In the genomic region with DNA sequence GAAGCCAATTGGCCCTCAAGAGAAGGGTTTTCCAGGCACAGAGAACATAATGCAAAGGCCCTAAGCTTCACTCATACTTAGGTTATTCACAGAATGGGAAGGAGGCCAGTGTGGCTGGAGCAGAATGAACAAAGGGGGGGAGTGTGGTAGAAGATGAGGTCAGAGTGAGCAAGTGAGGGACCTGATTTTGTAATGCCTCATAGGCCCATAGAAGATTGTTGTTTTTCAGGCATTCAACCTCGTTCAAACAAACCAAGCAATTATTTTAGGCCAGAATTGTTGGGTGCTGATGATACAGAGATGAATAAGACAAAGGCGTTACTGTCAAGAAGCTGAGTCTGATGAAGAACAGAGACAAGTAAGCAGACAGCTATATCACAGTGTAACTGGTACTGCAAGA, we compare ENCODE assay signal across 14 cellular contexts. TPM values are rescaled to one million over a fixed set of nuclear protein-coding genes. Genes with fewer than 3 reads are reported as not detected.
DNase-seq lines count a peak whose midpoint lies in the region; ATAC-seq and TF ChIP-seq lines count a peak whose summit lies in the region.
"Had no signal": no experiment of that assay in that cellular context is flagged by ENCODE, and none has a peak within 500 bp of the region (broad histone marks: within the 10 kb centered on the region; RNA-seq: fewer than 3 reads in every experiment).

No MANE protein-coding gene starts in this region.

- H3K4ac ChIP-seq in trophoblast cell (ENCODE audit: low read depth, low read length) = no peak overlapping the region

- H3K27ac ChIP-seq in SK-N-SH (ENCODE audit: low read depth in 2 of 2, low read length in 1 of 2) = peak overlapping the region in 1 of 2 experiments; percentile 89; a peak in 2 of 4 replicates
- peak overlapping the region; percentile 25 for H3K27ac ChIP-seq in trophoblast cell (ENCODE audit: low read depth, low read length)
- no peak overlapping the region for H3K27ac ChIP-seq in colonic mucosa
- H3K27ac ChIP-seq in left ventricle myocardium inferior (replicated peaks) = no peak overlapping the region
- H3K27ac ChIP-seq: neutrophil had no signal

- H4K91ac ChIP-seq in trophoblast cell (ENCODE audit: low read depth, low read length) = no peak overlapping the region

- no peaks in the 10 kb centered on the region for H4K20me1 ChIP-seq in SK-N-SH (ENCODE audit: insufficient read depth)

- H4K8ac ChIP-seq in trophoblast cell (ENCODE audit: low read depth, low read length) = no peak overlapping the region

- peaks cover 22% of the 10 kb centered on the region for H3F3A ChIP-seq in SK-N-SH (replicated peaks; ENCODE audit: insufficient read depth)

- no peaks in the 10 kb centered on the region for H3K27me3 ChIP-seq in SK-N-SH (ENCODE audit: insufficient read depth)
- no peaks in the 10 kb centered on the region for H3K27me3 ChIP-seq in trophoblast cell (ENCODE audit: insufficient read depth, low read length)
- H3K27me3 ChIP-seq in colonic mucosa = no peaks in the 10 kb centered on the region
- H3K27me3 ChIP-seq in left ventricle myocardium inferior (ENCODE audit: low read depth) = no peaks in the 10 kb centered on the region
- H3K27me3 ChIP-seq: neutrophil, tibial nerve had no signal

- no peak for TF ChIP-seq CTCF in SK-N-SH (IDR thresholded peaks at IDR 0.05)
- no peak for TF ChIP-seq CTCF in fibroblast of the aortic adventitia (IDR thresholded peaks at IDR 0.05; ENCODE audit: insufficient read depth, low read length)
- TF ChIP-seq CTCF in colonic mucosa (IDR thresholded peaks at IDR 0.05) = no peak
- TF ChIP-seq CTCF in left ventricle myocardium inferior (IDR thresholded peaks at IDR 0.05; ENCODE audit: borderline replicate concordance) = no peak

- no peak overlapping the region for H2BK120ac ChIP-seq in trophoblast cell (ENCODE audit: insufficient read depth, low read length, poor library complexity)

- no peaks in the 10 kb centered on the region for H3K79me1 ChIP-seq in trophoblast cell (ENCODE audit: low read length)

- H3K9me2 ChIP-seq in SK-N-SH = no peaks in the 10 kb centered on the region

- CTCF ChIA-PET in SK-N-SH (lab: Yijun Ruan, JAX) = no interaction called here

- no peak overlapping the region for H3K4me3 ChIP-seq in SK-N-SH (ENCODE audit: low read depth in 2 of 2, low read length in 1 of 2)
- no peak overlapping the region for H3K4me3 ChIP-seq in fibroblast of the aortic adventitia (ENCODE audit: low read depth, low read length)
- no peak overlapping the region for H3K4me3 ChIP-seq in trophoblast cell (ENCODE audit: low read depth, low read length)
- no peak overlapping the region for H3K4me3 ChIP-seq in colonic mucosa
- no peak overlapping the region for H3K4me3 ChIP-seq in left ventricle myocardium inferior
- H3K4me3 ChIP-seq: tibial nerve had no signal

- no peak overlapping the region for H3K18ac ChIP-seq in trophoblast cell (ENCODE audit: low read length)

- H3K23ac ChIP-seq in trophoblast cell (ENCODE audit: low read length) = no peak overlapping the region

- no peak for TF ChIP-seq RAD21 in SK-N-SH (IDR thresholded peaks at IDR 0.05; ENCODE audit: low read length)

- no peak for ATAC-seq in GM21825 (IDR thresholded peaks at IDR 0.05; ENCODE audit: unreplicated experiment)

- intact Hi-C loops in colonic mucosa (cut with DNase I) = no loop called here
- intact Hi-C loops in left ventricle myocardium inferior (cut with micrococcal nuclease) = no loop called here

- TF ChIP-seq EP300 in SK-N-SH (IDR thresholded peaks at IDR 0.05; ENCODE audit: borderline replicate concordance in 1 of 2, low read depth in 1 of 2, low read length in 1 of 2) = peak in 1 of 2 experiments; percentile 82; a peak in 2 of 4 replicates

- H2BK5ac ChIP-seq in trophoblast cell (ENCODE audit: low read depth, low read length, poor library complexity) = no peak overlapping the region

- H2AFZ ChIP-seq in SK-N-SH (ENCODE audit: low read depth) = no peak overlapping the region
- H2AFZ ChIP-seq in trophoblast cell (ENCODE audit: insufficient read depth, low read length, poor library complexity) = no peak overlapping the region

- peak overlapping the region; percentile 59; the same call in 1 of the 2 replicates for H3K4me2 ChIP-seq in SK-N-SH
- no peak overlapping the region for H3K4me2 ChIP-seq in trophoblast cell (ENCODE audit: low read length)

- no peak overlapping the region for H4K12ac ChIP-seq in trophoblast cell (ENCODE audit: low read depth, low read length)

- H3K4me1 ChIP-seq in SK-N-SH (ENCODE audit: control insufficient read depth in 1 of 2, insufficient read depth in 2 of 2, low read depth in 1 of 2, low read length in 1 of 2) = peaks cover 0 to 18% of the 10 kb centered on the region in 2 experiments; a peak in 2 of 4 replicates
- no peaks in the 10 kb centered on the region for H3K4me1 ChIP-seq in trophoblast cell (ENCODE audit: control insufficient read depth in 1 of 2, insufficient read depth in 2 of 2, low read length in 2 of 2)
- H3K4me1 ChIP-seq in colonic mucosa = no peaks in the 10 kb centered on the region
- peaks cover 8% of the 10 kb centered on the region for H3K4me1 ChIP-seq in left ventricle myocardium inferior
- H3K4me1 ChIP-seq: tibial nerve had no signal

- no peak overlapping the region for H2AK5ac ChIP-seq in trophoblast cell (ENCODE audit: low read length)

- WGBS in SK-N-SH (ENCODE audit: low lambda C conversion rate) = 7% methylated on average over 2 of the region's 2 CpGs
- no CpG with 5 or more reads among the region's 2 CpGs for WGBS in trophoblast cell (ENCODE audit: extremely low coverage, insufficient coverage, insufficient read length)

- H3K9ac ChIP-seq in SK-N-SH (no peak overlapping the region), trophoblast cell (ENCODE audit: low read length) (no peak overlapping the region), colonic mucosa (ENCODE audit: low read depth in 2 of 2, low read length in 2 of 2) (no peak overlapping the region)

- DNase-seq in COLO829 (ENCODE audit: low spot score) = peak; percentile 82
- no peak for DNase-seq in SK-N-SH
- peak; percentile 91 for DNase-seq in fibroblast of the aortic adventitia (ENCODE audit: low read depth)
- no peak for DNase-seq in trophoblast cell
- no peak for DNase-seq in NCI-H774 (lab: John Stamatoyannopoulos, UW)
- no peak for DNase-seq in colonic mucosa
- DNase-seq in left ventricle myocardium inferior = no peak
- DNase-seq: activated T-cell treated with anti-CD3 and anti-CD28 coated beads, Interleukin-2, amount 50 U/mL, for 1 hour; CD4-positive, CD25-positive, alpha-beta regulatory T cell; cortex of kidney; NCI-H1436 treated with DMSO at 0.1 percent for 48 hours had no signal

- POLR2A ChIA-PET in SK-N-SH (lab: Yijun Ruan, JAX) = no interaction called here

- H3K36me3 ChIP-seq in SK-N-SH (replicated peaks in 1 of 2; ENCODE audit: control insufficient read depth in 1 of 2, insufficient read depth in 2 of 2, low read length in 1 of 2) (no peaks in the 10 kb centered on the region), trophoblast cell (ENCODE audit: control insufficient read depth in 1 of 2, insufficient read depth in 2 of 2, low read length in 2 of 2) (no peaks in the 10 kb centered on the region), colonic mucosa (no peaks in the 10 kb centered on the region), left ventricle myocardium inferior (no peaks in the 10 kb centered on the region)
- H3K36me3 ChIP-seq: neutrophil, tibial nerve had no signal

- H3K14ac ChIP-seq in trophoblast cell (ENCODE audit: low read length) = no peak overlapping the region

- no peaks in the 10 kb centered on the region for H3K9me3 ChIP-seq in SK-N-SH
- H3K9me3 ChIP-seq in trophoblast cell (ENCODE audit: insufficient read depth, low read depth, low read length) = no peaks in the 10 kb centered on the region
- H3K9me3 ChIP-seq in colonic mucosa = no peaks in the 10 kb centered on the region
- no peaks in the 10 kb centered on the region for H3K9me3 ChIP-seq in left ventricle myocardium inferior (replicated peaks)
- H3K9me3 ChIP-seq: neutrophil, tibial nerve had no signal

- no peak overlapping the region for H2BK12ac ChIP-seq in trophoblast cell (ENCODE audit: low read length)

- H3K79me2 ChIP-seq in SK-N-SH (ENCODE audit: insufficient read depth) (no peaks in the 10 kb centered on the region), trophoblast cell (ENCODE audit: control insufficient read depth, insufficient read depth, low read length, poor library complexity) (no peaks in the 10 kb centered on the region)

TF ChIP-seq in SK-N-SH, 30 proteins besides CTCF, POLR2A, EP300 and RAD21 (continues in another document):
- TF ChIP-seq CHD2 (IDR thresholded peaks at IDR 0.05; ENCODE audit: low read length, partially characterized antibody) (no peak), EZH2phosphoT487 (IDR thresholded peaks at IDR 0.05; ENCODE audit: borderline replicate concordance, low read depth) (no peak), SIN3A (IDR thresholded peaks at IDR 0.05; ENCODE audit: borderline replicate concordance, low read depth, low read length) (0 out of 2 replicates have a peak, but pooled peaks have one; percentile 52), GATA2 (CRISPR knock-in tag; IDR thresholded peaks at IDR 0.05) (no peak), SMC3 (IDR thresholded peaks at IDR 0.05; ENCODE audit: low read depth, low read length) (no peak)
- TF ChIP-seq, protein P1, sequence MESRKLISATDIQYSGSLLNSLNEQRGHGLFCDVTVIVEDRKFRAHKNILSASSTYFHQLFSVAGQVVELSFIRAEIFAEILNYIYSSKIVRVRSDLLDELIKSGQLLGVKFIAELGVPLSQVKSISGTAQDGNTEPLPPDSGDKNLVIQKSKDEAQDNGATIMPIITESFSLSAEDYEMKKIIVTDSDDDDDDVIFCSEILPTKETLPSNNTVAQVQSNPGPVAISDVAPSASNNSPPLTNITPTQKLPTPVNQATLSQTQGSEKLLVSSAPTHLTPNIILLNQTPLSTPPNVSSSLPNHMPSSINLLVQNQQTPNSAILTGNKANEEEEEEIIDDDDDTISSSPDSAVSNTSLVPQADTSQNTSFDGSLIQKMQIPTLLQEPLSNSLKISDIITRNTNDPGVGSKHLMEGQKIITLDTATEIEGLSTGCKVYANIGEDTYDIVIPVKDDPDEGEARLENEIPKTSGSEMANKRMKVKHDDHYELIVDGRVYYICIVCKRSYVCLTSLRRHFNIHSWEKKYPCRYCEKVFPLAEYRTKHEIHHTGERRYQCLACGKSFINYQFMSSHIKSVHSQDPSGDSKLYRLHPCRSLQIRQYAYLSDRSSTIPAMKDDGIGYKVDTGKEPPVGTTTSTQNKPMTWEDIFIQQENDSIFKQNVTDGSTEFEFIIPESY (IDR thresholded peaks at IDR 0.05; ENCODE audit: borderline replicate concordance, low read depth) = 0 out of 2 replicates have a peak, but pooled peaks have one; percentile 5

RNA-seq across cellular contexts. Expression of gene RAP1A, which starts 54.5 kb away (rescaled TPM):
- polyA plus RNA-seq in SK-N-SH (2012; rRNA removed) = 17.7 and 19.8 TPM in 2 replicates
- polyA plus RNA-seq in SK-N-SH (2012; cell fraction: cytosol; rRNA removed) = 33.1 and 48.0 TPM in 2 replicates
- 3.8 and 6.7 TPM in 2 replicates for polyA plus RNA-seq in SK-N-SH (2012; cell fraction: nucleus; rRNA removed)
- total RNA-seq in fibroblast of the aortic adventitia (ENCODE audit: low replicate concordance) (21.9 and 36.2 TPM in 2 replicates), colonic mucosa (100 to 1,000 TPM in 1 of 2 donors, 10 to 100 TPM in 1; 83.9 to 146 TPM), left ventricle myocardium inferior (112 TPM)
- polyA plus RNA-seq in trophoblast cell (2013) = 43.4 and 43.6 TPM in 2 replicates

Comparison
In these comparisons a context has a peak if more than half of its experiments do, and no peak if none do; other contexts are left out.
1. DNase-seq: peak in COLO829 (single experiment) and fibroblast of the aortic adventitia (single experiment); none in SK-N-SH (single experiment), trophoblast cell (0 of 2), NCI-H774 (single experiment), colonic mucosa (single experiment) and left ventricle myocardium inferior (single experiment).